1 cellular context compared by ENCODE assay signal in genomic region chr6:75449625-75450206, GRCh38.
TF ChIP-seq lines count a peak whose summit lies in the region.

No MANE protein-coding gene starts in this region.

TF ChIP-seq in SK-N-SH, 30 proteins besides CTCF, POLR2A, EP300 and RAD21 (continued from another document):
- no peak for TF ChIP-seq REST (IDR thresholded peaks at IDR 0.05; ENCODE audit: low read depth, low read length)
- TF ChIP-seq RCOR1 (IDR thresholded peaks at IDR 0.05; ENCODE audit: low read length): no peak
- TF ChIP-seq, protein P1, sequence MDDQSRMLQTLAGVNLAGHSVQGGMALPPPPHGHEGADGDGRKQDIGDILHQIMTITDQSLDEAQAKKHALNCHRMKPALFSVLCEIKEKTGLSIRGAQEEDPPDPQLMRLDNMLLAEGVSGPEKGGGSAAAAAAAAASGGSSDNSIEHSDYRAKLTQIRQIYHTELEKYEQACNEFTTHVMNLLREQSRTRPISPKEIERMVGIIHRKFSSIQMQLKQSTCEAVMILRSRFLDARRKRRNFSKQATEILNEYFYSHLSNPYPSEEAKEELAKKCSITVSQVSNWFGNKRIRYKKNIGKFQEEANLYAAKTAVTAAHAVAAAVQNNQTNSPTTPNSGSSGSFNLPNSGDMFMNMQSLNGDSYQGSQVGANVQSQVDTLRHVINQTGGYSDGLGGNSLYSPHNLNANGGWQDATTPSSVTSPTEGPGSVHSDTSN (IDR thresholded peaks at IDR 0.05): peak; percentile 62
- TF ChIP-seq USF1 (IDR thresholded peaks at IDR 0.05; ENCODE audit: borderline replicate concordance, low read depth): no peak
- no peak for TF ChIP-seq SIN3A (IDR thresholded peaks at IDR 0.05; ENCODE audit: borderline replicate concordance, low read depth, low read length)
- no peak for TF ChIP-seq SMC3 (IDR thresholded peaks at IDR 0.05; ENCODE audit: low read depth, low read length)
- TF ChIP-seq MAX (IDR thresholded peaks at IDR 0.05; ENCODE audit: low read depth): no peak
- no peak for TF ChIP-seq CHD2 (IDR thresholded peaks at IDR 0.05; ENCODE audit: low read length, partially characterized antibody)
- no peak for TF ChIP-seq MXI1 (IDR thresholded peaks at IDR 0.05; ENCODE audit: low read depth, low read length)
- no peak for TF ChIP-seq RXRA (IDR thresholded peaks at IDR 0.05; ENCODE audit: borderline replicate concordance, low read depth)
- TF ChIP-seq, protein P2, sequence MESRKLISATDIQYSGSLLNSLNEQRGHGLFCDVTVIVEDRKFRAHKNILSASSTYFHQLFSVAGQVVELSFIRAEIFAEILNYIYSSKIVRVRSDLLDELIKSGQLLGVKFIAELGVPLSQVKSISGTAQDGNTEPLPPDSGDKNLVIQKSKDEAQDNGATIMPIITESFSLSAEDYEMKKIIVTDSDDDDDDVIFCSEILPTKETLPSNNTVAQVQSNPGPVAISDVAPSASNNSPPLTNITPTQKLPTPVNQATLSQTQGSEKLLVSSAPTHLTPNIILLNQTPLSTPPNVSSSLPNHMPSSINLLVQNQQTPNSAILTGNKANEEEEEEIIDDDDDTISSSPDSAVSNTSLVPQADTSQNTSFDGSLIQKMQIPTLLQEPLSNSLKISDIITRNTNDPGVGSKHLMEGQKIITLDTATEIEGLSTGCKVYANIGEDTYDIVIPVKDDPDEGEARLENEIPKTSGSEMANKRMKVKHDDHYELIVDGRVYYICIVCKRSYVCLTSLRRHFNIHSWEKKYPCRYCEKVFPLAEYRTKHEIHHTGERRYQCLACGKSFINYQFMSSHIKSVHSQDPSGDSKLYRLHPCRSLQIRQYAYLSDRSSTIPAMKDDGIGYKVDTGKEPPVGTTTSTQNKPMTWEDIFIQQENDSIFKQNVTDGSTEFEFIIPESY (IDR thresholded peaks at IDR 0.05; ENCODE audit: borderline replicate concordance, low read depth): no peak
- peak; percentile 89 for TF ChIP-seq FOSL2 (IDR thresholded peaks at IDR 0.05; ENCODE audit: borderline replicate concordance, low read depth)
- TF ChIP-seq GATA2 (CRISPR knock-in tag; IDR thresholded peaks at IDR 0.05): no peak
- TF ChIP-seq GABPA (IDR thresholded peaks at IDR 0.05; ENCODE audit: low read depth): no peak
- no peak for TF ChIP-seq RFX5 (IDR thresholded peaks at IDR 0.05; ENCODE audit: low read length)
- TF ChIP-seq USF2 (IDR thresholded peaks at IDR 0.05; ENCODE audit: borderline replicate concordance, low read depth, low read length): no peak
- TF ChIP-seq NFIC (IDR thresholded peaks at IDR 0.05; ENCODE audit: borderline replicate concordance): no peak; the same call in 1 of the 2 replicates
